Comparison of ENCODE assay signal across 13 cellular contexts in the genomic region with DNA sequence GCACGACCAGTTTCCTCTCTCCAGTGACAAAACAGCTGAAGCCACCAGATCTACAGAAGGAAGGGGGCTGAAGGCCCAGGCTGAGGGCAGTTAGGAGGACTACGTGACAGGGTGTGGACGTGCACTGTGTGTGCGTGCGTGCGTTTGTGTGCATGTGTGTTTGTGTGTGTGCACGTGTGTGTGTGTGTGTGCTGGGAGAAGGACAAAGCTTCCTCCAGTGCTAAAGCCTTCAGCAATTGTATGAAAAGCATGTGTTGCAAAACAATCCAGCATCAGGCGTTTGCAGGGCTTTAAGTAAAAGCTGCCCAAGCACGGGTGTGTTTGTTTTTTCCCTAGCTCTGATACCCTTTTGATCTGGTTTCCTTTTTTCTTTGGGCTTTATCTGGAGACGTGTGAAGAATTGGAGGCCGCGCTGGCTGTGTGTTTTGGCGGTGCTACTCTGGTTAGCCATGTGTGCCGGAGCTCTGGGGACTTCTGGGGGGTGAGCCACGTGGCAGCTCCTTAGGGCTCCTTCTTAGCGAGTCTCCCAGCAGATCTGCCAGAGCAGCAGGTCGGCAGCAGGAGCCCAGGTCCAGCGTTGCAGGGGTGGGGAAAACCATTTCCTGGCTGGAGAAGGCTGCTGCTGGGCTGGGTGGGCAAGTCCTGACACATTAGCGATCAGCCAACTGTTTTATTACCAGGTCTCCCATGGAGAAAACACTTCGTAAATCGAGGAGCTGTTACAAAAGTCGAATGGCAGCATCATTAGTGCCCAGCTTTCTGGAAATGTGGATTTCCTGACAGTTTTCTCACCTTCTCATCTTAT.
DNase-seq lines count a peak whose midpoint lies in the region; ATAC-seq and TF ChIP-seq lines count a peak whose summit lies in the region.
"Had no signal": no experiment of that assay in that cellular context is flagged by ENCODE, and none has a peak within 500 bp of the region (broad histone marks: within the 10 kb centered on the region; RNA-seq: fewer than 3 reads in every experiment).

No MANE protein-coding gene starts in this region.

- H3K36me3 Mint-ChIP-seq in activated CD8-positive, alpha-beta T cell treated with anti-CD3 and anti-CD28 coated beads for 36 hours (ENCODE audit: low read depth), result peaks cover 43% of the 10 kb centered on the region

- TF ChIP-seq CTCF in thoracic aorta (IDR thresholded peaks at IDR 0.05), result no peak
- no peak for TF ChIP-seq CTCF in GM13976 (IDR thresholded peaks at IDR 0.05; ENCODE audit: borderline replicate concordance, control extremely low read depth, extremely low read depth, insufficient read depth, missing control alignments)
- no peak for TF ChIP-seq CTCF in activated CD8-positive, alpha-beta T cell treated with anti-CD3 and anti-CD28 coated beads for 36 hours (IDR thresholded peaks at IDR 0.05)

- CTCF ChIA-PET in activated CD8-positive, alpha-beta T cell treated with anti-CD3 and anti-CD28 coated beads for 36 hours (lab: Charles Lee), result interaction anchor here (0.8 to 2.3 kb wide), 3 partner anchors 14 to 214 kb away, joined by 3 to 8 read pairs (median 3); no protein-coding TSS in a partner anchor

- peak overlapping the region; percentile 99 for H3K27ac ChIP-seq in thoracic aorta

- no peaks in the 10 kb centered on the region for H3K36me3 ChIP-seq in thoracic aorta

- intact Hi-C loops in activated CD8-positive, alpha-beta T cell treated with anti-CD3 and anti-CD28 coated beads for 36 hours (cut with micrococcal nuclease), result no loop called here

- no peak overlapping the region for H3K4me3 Mint-ChIP-seq in activated CD8-positive, alpha-beta T cell treated with anti-CD3 and anti-CD28 coated beads for 36 hours
- H3K4me3 Mint-ChIP-seq: activated naive CD8-positive, alpha-beta T cell had no signal

- in situ Hi-C loops in GM13976 (cut with MboI; ENCODE audit: low sequenced_read_pairs, unreplicated experiment), result loop anchor here (10.0 kb wide), 1 partner anchor 506 kb away; no protein-coding TSS in a partner anchor

- no peak overlapping the region for H3K27ac Mint-ChIP-seq in activated CD8-positive, alpha-beta T cell treated with anti-CD3 and anti-CD28 coated beads for 36 hours
- H3K27ac Mint-ChIP-seq: activated naive CD8-positive, alpha-beta T cell had no signal

- ATAC-seq in thoracic aorta (ENCODE audit: insufficient number of reproducible peaks, low FRiP score, low read depth), result no peak
- no peak for ATAC-seq in GM21737 (IDR thresholded peaks at IDR 0.05; ENCODE audit: unreplicated experiment)
- no peak for ATAC-seq in activated CD8-positive, alpha-beta T cell treated with anti-CD3 and anti-CD28 coated beads for 36 hours
- ATAC-seq: gastrocnemius medialis, mucosa of descending colon had no signal

- no peaks in the 10 kb centered on the region for H3K27me3 Mint-ChIP-seq in activated CD8-positive, alpha-beta T cell treated with anti-CD3 and anti-CD28 coated beads for 36 hours
- H3K27me3 Mint-ChIP-seq: activated naive CD8-positive, alpha-beta T cell had no signal

- H3K4me1 Mint-ChIP-seq in activated CD8-positive, alpha-beta T cell treated with anti-CD3 and anti-CD28 coated beads for 36 hours (ENCODE audit: low read depth), result peaks cover 6% of the 10 kb centered on the region

- peak overlapping the region; percentile 25 for H3K4me3 ChIP-seq in thoracic aorta
- H3K4me3 ChIP-seq: gastrocnemius medialis, mucosa of descending colon, upper lobe of left lung had no signal

- peaks cover 39 to 56% of the 10 kb centered on the region in 2 donors for H3K4me1 ChIP-seq in thoracic aorta (ENCODE audit: control insufficient read depth in 1 of 2, low read depth in 2 of 2)

- no peaks in the 10 kb centered on the region for H3K9me3 ChIP-seq in thoracic aorta
- H3K9me3 ChIP-seq: gastrocnemius medialis, mucosa of descending colon, upper lobe of left lung had no signal

- H3K27me3 ChIP-seq in thoracic aorta (replicated peaks; ENCODE audit: insufficient read depth), result no peaks in the 10 kb centered on the region
- H3K27me3 ChIP-seq: gastrocnemius medialis, upper lobe of left lung had no signal

- peak; percentile 26 for DNase-seq in NCI-H2227 (lab: John Stamatoyannopoulos, UW; ENCODE audit: unreplicated experiment)
- DNase-seq in NCI-H2227 treated with DMSO at 0.1 percent for 48 hours (lab: John Stamatoyannopoulos, UW), result no peak
- DNase-seq in amniotic epithelial cell (ENCODE audit: low read depth), result peak; percentile 53
- DNase-seq in islet precursor cell, result peak; percentile 62
- no peak for DNase-seq in thoracic aorta (ENCODE audit: low spot score)
- DNase-seq in GM13976 (ENCODE audit: low spot score), result no peak
- DNase-seq in activated CD8-positive, alpha-beta T cell treated with anti-CD3 and anti-CD28 coated beads for 36 hours, result no peak
- DNase-seq: gastrocnemius medialis; mucosa of descending colon; stimulated activated CD4-positive, alpha-beta T cell treated with anti-CD3 and anti-CD28 coated beads, Interleukin-2, amount 100 ng/mL, for 48 hours; upper lobe of left lung had no signal

- POLR2A ChIA-PET in activated CD8-positive, alpha-beta T cell treated with anti-CD3 and anti-CD28 coated beads for 36 hours (lab: Charles Lee), result no interaction called here

- H3K9me3 Mint-ChIP-seq in activated CD8-positive, alpha-beta T cell treated with anti-CD3 and anti-CD28 coated beads for 36 hours, result no peaks in the 10 kb centered on the region

Comparison
In these comparisons a context has a peak if more than half of its experiments do, and no peak if none do; other contexts are left out.
1. DNase-seq: peak in NCI-H2227 (single experiment), amniotic epithelial cell (single experiment) and islet precursor cell (single experiment); none in NCI-H2227 treated with DMSO at 0.1 percent for 48 hours (single experiment), thoracic aorta (single experiment), GM13976 (single experiment) and activated CD8-positive, alpha-beta T cell treated with anti-CD3 and anti-CD28 coated beads for 36 hours (single experiment).